ENCODE assay signal across 8 cellular contexts in the genomic region with DNA sequence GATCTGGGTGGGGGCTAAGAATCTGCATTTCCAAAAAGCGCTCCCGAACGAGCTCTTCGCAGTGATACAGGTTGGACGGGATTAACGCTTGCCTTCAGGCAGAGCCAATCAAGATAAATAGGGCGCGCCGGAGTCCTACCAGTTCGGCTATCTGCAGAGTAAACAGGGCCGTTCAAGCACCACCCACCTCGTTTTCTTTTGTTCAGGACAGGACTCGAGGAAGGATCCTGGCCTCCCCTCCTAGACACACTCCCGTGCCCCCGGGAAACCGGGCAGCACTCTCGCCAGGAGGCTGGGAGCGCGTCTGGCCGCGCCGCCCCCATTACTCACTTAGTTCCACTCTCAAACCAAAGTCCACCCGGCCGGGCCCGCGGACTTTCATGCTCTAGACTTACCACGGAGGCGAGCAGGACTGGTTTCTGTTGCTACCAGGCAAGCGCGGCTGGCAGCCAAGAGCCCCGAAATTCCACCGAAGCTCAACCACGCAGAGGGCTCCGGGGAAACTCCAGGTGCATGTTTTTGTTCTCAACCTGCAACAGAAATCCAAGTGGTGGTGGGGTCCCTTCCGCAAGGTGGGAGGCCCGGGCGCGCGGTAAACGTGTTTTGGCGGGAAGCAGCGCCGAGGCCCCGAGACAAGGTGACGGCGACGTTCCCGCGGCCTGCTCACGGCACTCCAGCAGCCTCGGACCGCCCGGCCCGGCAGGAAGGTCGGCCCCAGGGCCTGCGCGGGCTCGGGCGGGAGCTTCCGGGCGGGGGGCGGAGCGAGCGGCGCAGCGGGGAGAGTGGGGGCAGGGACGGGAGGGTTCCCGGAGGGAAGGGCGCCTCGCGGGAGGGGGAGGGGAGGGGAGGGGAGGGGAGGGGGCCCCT. TPM values are rescaled to one million over a fixed set of nuclear protein-coding genes. Genes with fewer than 3 reads are reported as not detected.
DNase-seq lines count a peak whose midpoint lies in the region; ATAC-seq and TF ChIP-seq lines count a peak whose summit lies in the region.

No MANE protein-coding gene starts in this region.

- peaks cover 47% of the 10 kb centered on the region for H3K36me3 ChIP-seq in lower lobe of right lung

- peaks cover 80% of the 10 kb centered on the region for H3K4me1 ChIP-seq in lower lobe of right lung

- H3K9me3 Mint-ChIP-seq in activated CD4-positive, alpha-beta memory T cell treated with anti-CD3 and anti-CD28 coated beads for 36 hours = no peaks in the 10 kb centered on the region

- peaks cover 63% of the 10 kb centered on the region for H3K4me1 Mint-ChIP-seq in activated CD4-positive, alpha-beta memory T cell treated with anti-CD3 and anti-CD28 coated beads for 36 hours (ENCODE audit: low read depth)

- peak overlapping the region; percentile 81 for H3K4me3 Mint-ChIP-seq in activated CD4-positive, alpha-beta memory T cell treated with anti-CD3 and anti-CD28 coated beads for 36 hours

- H3K27me3 ChIP-seq in lower lobe of right lung (ENCODE audit: low read depth) = no peaks in the 10 kb centered on the region

- peak overlapping the region; percentile 97 for H3K27ac ChIP-seq in lower lobe of right lung

- POLR2A ChIA-PET in activated CD4-positive, alpha-beta memory T cell treated with anti-CD3 and anti-CD28 coated beads for 36 hours (lab: Charles Lee) = interaction anchor here (1.3 to 4.0 kb wide), 12 partner anchors 7 to 258 kb away, joined by 3 to 47 read pairs (median 12); a partner anchor contains a TSS

- no peak for TF ChIP-seq CTCF in lower lobe of right lung (IDR thresholded peaks at IDR 0.05)

- H3K9me3 ChIP-seq in lower lobe of right lung = no peaks in the 10 kb centered on the region

- H3K27ac Mint-ChIP-seq in activated CD4-positive, alpha-beta memory T cell treated with anti-CD3 and anti-CD28 coated beads for 36 hours = peak overlapping the region; percentile 100

- no peaks in the 10 kb centered on the region for H3K27me3 Mint-ChIP-seq in activated CD4-positive, alpha-beta memory T cell treated with anti-CD3 and anti-CD28 coated beads for 36 hours

- DNase-seq in SIG-M5 treated with dmso at 0.1 percent for 504 hours (lab: John Stamatoyannopoulos, UW; ENCODE audit: unreplicated experiment) = peak; percentile 67
- DNase-seq in SIG-M5 (lab: John Stamatoyannopoulos, UW) = no peak
- peak; percentile 62 for DNase-seq in NCI-H226
- DNase-seq in activated CD4-positive, alpha-beta memory T cell treated with anti-CD3 and anti-CD28 coated beads for 36 hours = peak; percentile 88
- peak; percentile 52 for DNase-seq in effector CD4-positive, alpha-beta T cell
- DNase-seq in lower lobe of right lung = peak; percentile 86
- DNase-seq in stimulated activated CD4-positive, alpha-beta T cell treated with anti-CD3 and anti-CD28 coated beads, Interleukin-4, amount 100 ng/mL, for 48 hours (ENCODE audit: low read depth in 2 of 2) = peak; percentile 76

- ATAC-seq in HG03025 (IDR thresholded peaks at IDR 0.05; ENCODE audit: low FRiP score, unreplicated experiment) = peak; percentile 53
- ATAC-seq in lower lobe of right lung = peak; percentile 95 to 96

- H3K36me3 Mint-ChIP-seq in activated CD4-positive, alpha-beta memory T cell treated with anti-CD3 and anti-CD28 coated beads for 36 hours = peaks cover 86% of the 10 kb centered on the region

- intact Hi-C loops in activated CD4-positive, alpha-beta memory T cell treated with anti-CD3 and anti-CD28 coated beads for 36 hours (cut with micrococcal nuclease) = loop anchor here (2.0 to 10.0 kb wide), 3 partner anchors 41 to 761 kb away; a partner anchor contains a TSS
- intact Hi-C loops in lower lobe of right lung (cut with DNase I) = no loop called here

- CTCF ChIA-PET in activated CD4-positive, alpha-beta memory T cell treated with anti-CD3 and anti-CD28 coated beads for 36 hours (lab: Charles Lee) = interaction anchor here (1.0 to 1.9 kb wide), 3 partner anchors 11 to 65 kb away, joined by 3 to 7 read pairs (median 4); no protein-coding TSS in a partner anchor

- peak overlapping the region; percentile 79 for H3K4me3 ChIP-seq in lower lobe of right lung

RNA-seq across cellular contexts. Expression of a gene that starts 12.7 kb away (rescaled TPM):
- total RNA-seq in activated CD4-positive, alpha-beta memory T cell treated with anti-CD3 and anti-CD28 coated beads for 36 hours = 100 to 1,000 TPM; 504 to 518 TPM
- 173 TPM for total RNA-seq in lower lobe of right lung

RNA-seq across cellular contexts. Expression of a gene that starts 24.9 kb away (rescaled TPM):
- total RNA-seq in activated CD4-positive, alpha-beta memory T cell treated with anti-CD3 and anti-CD28 coated beads for 36 hours = not detected
- not detected for total RNA-seq in lower lobe of right lung

RNA-seq across cellular contexts. Expression of a gene that starts 40.6 kb away (rescaled TPM):
- 1 to 10 TPM; 2.2 to 2.6 TPM for total RNA-seq in activated CD4-positive, alpha-beta memory T cell treated with anti-CD3 and anti-CD28 coated beads for 36 hours
- 5.0 TPM for total RNA-seq in lower lobe of right lung
